1 cellular context compared by ENCODE assay signal in the genomic region with DNA sequence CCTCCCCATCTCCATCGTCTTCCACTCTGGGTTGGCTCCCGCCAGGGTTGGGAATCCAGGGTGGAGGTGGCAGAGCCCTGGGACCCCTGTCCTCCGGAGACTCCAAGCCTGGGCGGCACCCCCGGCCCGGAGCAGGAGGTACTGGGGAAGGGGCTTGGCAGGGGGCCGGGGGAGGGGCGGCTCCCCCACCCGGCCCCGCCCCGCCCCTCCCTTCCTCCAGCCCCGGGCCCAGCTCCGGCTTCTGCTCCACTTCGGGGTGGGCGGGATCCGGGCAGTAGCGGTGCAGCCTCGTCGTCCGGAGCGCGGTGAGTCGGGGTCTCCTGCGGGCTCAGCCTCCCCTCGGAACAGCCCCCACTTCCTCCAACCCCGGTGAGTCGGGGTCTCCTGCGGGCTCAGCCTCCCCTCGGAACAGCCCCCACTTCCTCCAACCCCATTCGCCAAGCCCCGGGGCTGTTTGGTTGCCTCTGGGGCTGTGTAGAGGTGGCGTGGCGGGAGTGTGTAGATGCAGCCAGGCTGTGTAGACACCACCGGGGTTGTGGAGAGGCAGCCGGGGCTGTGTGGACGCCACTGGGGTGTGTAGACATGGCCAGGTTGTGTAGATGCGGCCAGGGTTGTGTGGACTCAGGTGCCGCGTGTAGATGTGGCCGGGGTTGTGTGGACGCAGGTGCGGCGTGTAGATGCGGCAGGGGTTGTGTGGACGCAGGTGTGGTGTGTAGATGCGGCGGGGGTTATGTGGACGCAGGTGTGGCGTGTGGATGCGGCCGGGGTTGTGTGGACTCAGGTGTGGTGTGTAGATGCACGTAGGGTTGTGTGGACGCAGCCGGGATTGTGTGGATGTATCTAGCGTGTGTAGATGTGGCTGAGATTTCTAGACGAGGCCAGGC.
TF ChIP-seq lines count a peak whose summit lies in the region.

Gene TMPRSS9 (plus strand): TSS at position 274 of the 884 bp plus-strand sequence. CDS start 29,521 bp downstream, outside the sequence.

TF ChIP-seq in WTC11, 78 proteins besides CTCF, POLR2A, EP300 and RAD21 (continued from another document):
- TF ChIP-seq, protein P1, sequence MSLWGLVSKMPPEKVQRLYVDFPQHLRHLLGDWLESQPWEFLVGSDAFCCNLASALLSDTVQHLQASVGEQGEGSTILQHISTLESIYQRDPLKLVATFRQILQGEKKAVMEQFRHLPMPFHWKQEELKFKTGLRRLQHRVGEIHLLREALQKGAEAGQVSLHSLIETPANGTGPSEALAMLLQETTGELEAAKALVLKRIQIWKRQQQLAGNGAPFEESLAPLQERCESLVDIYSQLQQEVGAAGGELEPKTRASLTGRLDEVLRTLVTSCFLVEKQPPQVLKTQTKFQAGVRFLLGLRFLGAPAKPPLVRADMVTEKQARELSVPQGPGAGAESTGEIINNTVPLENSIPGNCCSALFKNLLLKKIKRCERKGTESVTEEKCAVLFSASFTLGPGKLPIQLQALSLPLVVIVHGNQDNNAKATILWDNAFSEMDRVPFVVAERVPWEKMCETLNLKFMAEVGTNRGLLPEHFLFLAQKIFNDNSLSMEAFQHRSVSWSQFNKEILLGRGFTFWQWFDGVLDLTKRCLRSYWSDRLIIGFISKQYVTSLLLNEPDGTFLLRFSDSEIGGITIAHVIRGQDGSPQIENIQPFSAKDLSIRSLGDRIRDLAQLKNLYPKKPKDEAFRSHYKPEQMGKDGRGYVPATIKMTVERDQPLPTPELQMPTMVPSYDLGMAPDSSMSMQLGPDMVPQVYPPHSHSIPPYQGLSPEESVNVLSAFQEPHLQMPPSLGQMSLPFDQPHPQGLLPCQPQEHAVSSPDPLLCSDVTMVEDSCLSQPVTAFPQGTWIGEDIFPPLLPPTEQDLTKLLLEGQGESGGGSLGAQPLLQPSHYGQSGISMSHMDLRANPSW (CRISPR knock-in tag; conservative IDR thresholded peaks at IDR 0.05; ENCODE audit: low read depth), result no peak
- TF ChIP-seq, protein P2, sequence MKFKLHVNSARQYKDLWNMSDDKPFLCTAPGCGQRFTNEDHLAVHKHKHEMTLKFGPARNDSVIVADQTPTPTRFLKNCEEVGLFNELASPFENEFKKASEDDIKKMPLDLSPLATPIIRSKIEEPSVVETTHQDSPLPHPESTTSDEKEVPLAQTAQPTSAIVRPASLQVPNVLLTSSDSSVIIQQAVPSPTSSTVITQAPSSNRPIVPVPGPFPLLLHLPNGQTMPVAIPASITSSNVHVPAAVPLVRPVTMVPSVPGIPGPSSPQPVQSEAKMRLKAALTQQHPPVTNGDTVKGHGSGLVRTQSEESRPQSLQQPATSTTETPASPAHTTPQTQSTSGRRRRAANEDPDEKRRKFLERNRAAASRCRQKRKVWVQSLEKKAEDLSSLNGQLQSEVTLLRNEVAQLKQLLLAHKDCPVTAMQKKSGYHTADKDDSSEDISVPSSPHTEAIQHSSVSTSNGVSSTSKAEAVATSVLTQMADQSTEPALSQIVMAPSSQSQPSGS (CRISPR knock-in tag; IDR thresholded peaks at IDR 0.05; ENCODE audit: borderline replicate concordance, low read depth), result no peak
